Comparison of ENCODE assay signal across 15 cellular contexts in the genomic region with DNA sequence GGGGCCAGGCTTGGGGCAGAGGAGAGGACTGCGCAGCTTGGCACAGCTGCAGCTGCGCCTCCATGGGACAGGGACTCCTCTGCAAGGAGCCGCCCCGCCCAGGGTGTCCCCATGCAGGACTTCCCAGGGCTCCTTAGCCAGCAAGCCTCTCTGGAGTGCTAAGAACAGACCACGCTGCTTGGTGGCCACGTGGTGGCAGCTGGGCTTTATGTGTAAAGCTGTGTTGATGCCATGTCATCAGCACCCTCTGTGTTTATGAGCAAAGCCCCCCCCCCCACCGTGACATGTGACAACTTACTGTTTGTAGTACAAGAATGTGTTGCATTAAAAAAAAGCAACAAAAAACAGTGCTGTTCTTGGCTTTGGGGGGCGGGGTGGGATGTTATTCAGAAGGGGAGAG. TPM values are rescaled to one million over a fixed set of nuclear protein-coding genes. Genes with fewer than 3 reads are reported as not detected.
DNase-seq lines count a peak whose midpoint lies in the region; ATAC-seq, FAIRE-seq and TF ChIP-seq lines count a peak whose summit lies in the region.
"Had no signal": no experiment of that assay in that cellular context is flagged by ENCODE, and none has a peak within 500 bp of the region (broad histone marks: within the 10 kb centered on the region; RNA-seq: fewer than 3 reads in every experiment).

No MANE protein-coding gene starts in this region.

- no peaks in the 10 kb centered on the region for H3K36me3 ChIP-seq in HepG2 (replicated peaks in 1 of 2; ENCODE audit: control insufficient read depth in 1 of 2, insufficient read depth in 2 of 2, low read length in 2 of 2)
- no peaks in the 10 kb centered on the region for H3K36me3 ChIP-seq in right lobe of liver
- H3K36me3 ChIP-seq in OCI-LY7 (ENCODE audit: insufficient read depth, low read length) = no peaks in the 10 kb centered on the region

- no peak for TF ChIP-seq EP300 in HepG2 (IDR thresholded peaks at IDR 0.05; ENCODE audit: low read depth in 2 of 2, low read length in 2 of 2)
- no peak for TF ChIP-seq EP300 in HepG2 (CRISPR knock-in tag; IDR thresholded peaks at IDR 0.05; ENCODE audit: borderline replicate concordance)

- TF ChIP-seq POLR2A in HepG2 (IDR thresholded peaks at IDR 0.05; ENCODE audit: insufficient read depth in 1 of 2, low read depth in 2 of 2, low read length in 2 of 2) (no peak), right lobe of liver (IDR thresholded peaks at IDR 0.05) (no peak)

- no peaks in the 10 kb centered on the region for H3K79me2 ChIP-seq in HepG2 (ENCODE audit: insufficient read depth, low read length)
- H3K79me2 ChIP-seq in OCI-LY7 (ENCODE audit: insufficient read depth, low read depth, low read length) = no peaks in the 10 kb centered on the region

- H2AFZ ChIP-seq in HepG2 (ENCODE audit: low read length) (no peak overlapping the region), OCI-LY7 (ENCODE audit: low read length) (no peak overlapping the region)
- H2AFZ ChIP-seq: GM23338 had no signal

- TF ChIP-seq RAD21 in HepG2 (CRISPR knock-in tag; IDR thresholded peaks at IDR 0.05) = no peak

- no peak for DNase-seq in HepG2 (ENCODE audit: low spot score)
- no peak for DNase-seq in right lobe of liver
- peak; percentile 34 for DNase-seq in OCI-LY7 (ENCODE audit: low spot score)
- no peak for DNase-seq in activated naive CD4-positive, alpha-beta T cell (lab: John Stamatoyannopoulos, UW)
- DNase-seq in GM13976 (ENCODE audit: low spot score) = no peak
- DNase-seq in activated T-cell treated with anti-CD3 and anti-CD28 coated beads, Interleukin-2, amount 50 U/mL, for 48 hours = no peak
- no peak for DNase-seq in SHP77 (lab: John Stamatoyannopoulos, UW)
- DNase-seq: CD4-positive, alpha-beta T cell; MM.1S; NCI-H1417 treated with DMSO at 0.1 percent for 48 hours; NCI-H2029 treated with DMSO at 0.1 percent for 48 hours; NCI-H526 had no signal

- POLR2A ChIA-PET in HepG2 (lab: Yijun Ruan, JAX) = no interaction called here
- POLR2A ChIA-PET in OCI-LY7 (lab: Charles Lee) = no interaction called here

- in situ Hi-C loops in HepG2 (cut with HindIII; ENCODE audit: extremely low pct_ligation_motif_present, low pct_unique_long_range_greater_than_20kb) = loop anchor here (5.0 kb wide), 1 partner anchor 110 kb away; no protein-coding TSS in a partner anchor
- in situ Hi-C loops in GM13976 (cut with MboI; ENCODE audit: low sequenced_read_pairs, unreplicated experiment) = loop anchor here (5.0 kb wide), 1 partner anchor 60 kb away; no protein-coding TSS in a partner anchor

- H4K20me1 ChIP-seq in HepG2 (ENCODE audit: insufficient read depth, low read length) = no peaks in the 10 kb centered on the region
- no peaks in the 10 kb centered on the region for H4K20me1 ChIP-seq in OCI-LY7 (ENCODE audit: insufficient read depth, low read length)

- H3K4me3 ChIP-seq in HepG2 (replicated peaks in 1 of 3; ENCODE audit: insufficient read depth in 1 of 3, low read depth in 2 of 3, low read length in 3 of 3) (no peak overlapping the region), right lobe of liver (no peak overlapping the region), OCI-LY7 (ENCODE audit: low read depth, low read length, poor library complexity, severe bottlenecking) (no peak overlapping the region)
- H3K4me3 ChIP-seq: GM23338 had no signal

- intact Hi-C loops in HepG2 (cut with micrococcal nuclease; ENCODE audit: unreplicated experiment) = no loop called here
- intact Hi-C loops in right lobe of liver (cut with DNase I) = loop anchor here (5.0 to 10.0 kb wide), 2 partner anchors 110 to 117 kb away; a partner anchor contains a TSS
- intact Hi-C loops in OCI-LY7 (cut with micrococcal nuclease; ENCODE audit: unreplicated experiment) = no loop called here

- H3K4me2 ChIP-seq in HepG2 (ENCODE audit: low read depth, low read length) (no peak overlapping the region), OCI-LY7 (ENCODE audit: low read length) (no peak overlapping the region)
- H3K4me2 ChIP-seq: GM23338 had no signal

- CTCF ChIA-PET in HepG2 (lab: Yijun Ruan, JAX; ENCODE audit: low intra/inter-chr PET ratio, low total read pairs) (no interaction called here), OCI-LY7 (lab: Charles Lee; ENCODE audit: unreplicated experiment) (no interaction called here)

- WGBS in HepG2 (ENCODE audit: low lambda C conversion rate) = no CpG with 5 or more reads among the region's 8 CpGs
- 43% methylated on average over 3 of the region's 8 CpGs for WGBS in right lobe of liver (ENCODE audit: insufficient coverage, low coverage, low lambda C conversion rate, missing lambda C conversion rate)

- peaks cover 0 to 39% of the 10 kb centered on the region in 2 experiments; a peak in 3 of 5 replicates for H3K27me3 ChIP-seq in HepG2 (ENCODE audit: control insufficient read depth in 1 of 2, insufficient read depth in 2 of 2, low read length in 2 of 2)
- H3K27me3 ChIP-seq in right lobe of liver = peaks cover 0 to 5% of the 10 kb centered on the region in 2 donors

- ATAC-seq in HepG2 = no peak
- ATAC-seq in right lobe of liver = no peak
- ATAC-seq: GM23338 had no signal

- H3K9me2 ChIP-seq in OCI-LY7 (ENCODE audit: insufficient read depth, low read length) = no peaks in the 10 kb centered on the region

- FAIRE-seq in HepG2 (lab: Jason Lieb, UNC) = no peak
- FAIRE-seq: RCC 7860 had no signal

- H3K9ac ChIP-seq in HepG2 (ENCODE audit: insufficient read depth, low read depth, low read length) = no peak overlapping the region

- BruUV-seq in HepG2 (replicated peaks; lab: Mats Ljungman, UMichigan) (no TSS peak), OCI-LY7 (replicated peaks; lab: Mats Ljungman, UMichigan) (no TSS peak)

- H3K27ac ChIP-seq in HepG2 (ENCODE audit: extremely low read length, insufficient read depth, low read length) (no peak overlapping the region), right lobe of liver (no peak overlapping the region), OCI-LY7 (ENCODE audit: low read depth, low read length, poor library complexity, severe bottlenecking) (no peak overlapping the region), cingulate gyrus (ENCODE audit: low read depth, low read length) (peak overlapping the region; percentile 69)

- H3K9me3 ChIP-seq in HepG2 (ENCODE audit: low read length) = no peaks in the 10 kb centered on the region
- H3K9me3 ChIP-seq in right lobe of liver = no peaks in the 10 kb centered on the region
- H3K9me3 ChIP-seq in OCI-LY7 (ENCODE audit: low read length) = no peaks in the 10 kb centered on the region

- TF ChIP-seq CTCF in HepG2 (CRISPR knock-in tag; IDR thresholded peaks at IDR 0.05) (no peak; the same call in 1 of the 2 replicates), right lobe of liver (IDR thresholded peaks at IDR 0.05) (no peak), OCI-LY7 (conservative IDR thresholded peaks at IDR 0.05; ENCODE audit: low read length) (no peak), GM13976 (IDR thresholded peaks at IDR 0.05; ENCODE audit: borderline replicate concordance, control extremely low read depth, extremely low read depth, insufficient read depth, missing control alignments) (no peak)

- H3K4me1 ChIP-seq in HepG2 (ENCODE audit: insufficient read depth, low read length) (peaks cover 5% of the 10 kb centered on the region; the same call in 1 of the 2 replicates), right lobe of liver (no peaks in the 10 kb centered on the region), OCI-LY7 (ENCODE audit: insufficient read depth, low read length, poor library complexity, severe bottlenecking) (no peaks in the 10 kb centered on the region)

RNA-seq across cellular contexts. Expression of a gene that starts 40.2 kb away (rescaled TPM):
- total RNA-seq in HepG2 (2016; rRNA removed; fragmentation: Illumina TruSeq; extraction: Trizol) = not detected in 2 replicates
- not detected in 2 replicates for total RNA-seq in HepG2 (2016; cell fraction: cytosol; rRNA removed; fragmentation: Illumina TruSeq; extraction: Trizol; ENCODE audit: low read depth)
- not detected in 2 replicates for total RNA-seq in HepG2 (2016; cell fraction: insoluble cytoplasmic fraction; rRNA removed; fragmentation: Illumina TruSeq; extraction: Trizol)
- total RNA-seq in HepG2 (2016; cell fraction: membrane; rRNA removed; fragmentation: Illumina TruSeq; extraction: Trizol) = not detected in 2 replicates
- not detected in 2 replicates for total RNA-seq in HepG2 (2016; cell fraction: nucleus; rRNA removed; fragmentation: Illumina TruSeq; extraction: Trizol)
- polyA plus RNA-seq in HepG2 (2011; rRNA removed) = not detected in 2 replicates
- not detected in 2 replicates for polyA plus RNA-seq in HepG2 (2011; cell fraction: cytosol; rRNA removed)
- not detected in 2 replicates for polyA plus RNA-seq in HepG2 (2011; cell fraction: nucleus; rRNA removed)
- polyA plus RNA-seq in HepG2 (2012) = not detected in 2 replicates
- not detected in 2 replicates for polyA plus RNA-seq in HepG2 (2016; cell fraction: cytosol; fragmentation: Illumina TruSeq; extraction: Trizol; ENCODE audit: low read depth)
- not detected in 2 replicates for polyA plus RNA-seq in HepG2 (2016; cell fraction: insoluble cytoplasmic fraction; fragmentation: Illumina TruSeq; extraction: Trizol; ENCODE audit: low read depth)
- not detected in 2 replicates for polyA plus RNA-seq in HepG2 (2016; cell fraction: membrane; fragmentation: Illumina TruSeq; extraction: Trizol; ENCODE audit: low read depth)
- not detected in 2 replicates for polyA plus RNA-seq in HepG2 (2016; cell fraction: nucleus; fragmentation: Illumina TruSeq; extraction: Trizol; ENCODE audit: insufficient read depth, low read depth)
- not detected in 2 replicates for polyA minus RNA-seq in HepG2 (2011; rRNA and poly(A)+ RNA removed; ENCODE audit: low replicate concordance)
- not detected in 2 replicates for polyA minus RNA-seq in HepG2 (2011; cell fraction: cytosol; rRNA and poly(A)+ RNA removed)
- polyA minus RNA-seq in HepG2 (2011; cell fraction: nucleus; rRNA and poly(A)+ RNA removed) = not detected in 2 replicates
- total RNA-seq in right lobe of liver = under 1 TPM in 1 of 6 experiments, not detected in 5; 0.07 TPM
- not detected in 2 replicates for total RNA-seq in OCI-LY7 (2014; rRNA removed; shearing (Covaris generic))
- total RNA-seq in OCI-LY7 (2022) = not detected in 2 replicates
- total RNA-seq: CD4-positive, alpha-beta T cell had no signal
- polyA plus RNA-seq: GM23338 had no signal

RNA-seq across cellular contexts. Expression of a gene that starts 41.3 kb away (rescaled TPM):
- total RNA-seq in HepG2 (2016; rRNA removed; fragmentation: Illumina TruSeq; extraction: Trizol) (23.7 and 25.5 TPM in 2 replicates), right lobe of liver (10 to 100 TPM in 2 of 6 experiments, 1 to 10 TPM in 4; 5.6 to 14.0 (median 7.5) TPM), OCI-LY7 (2022) (12.0 and 13.9 TPM in 2 replicates)
- 68.7 and 75.5 TPM in 2 replicates for total RNA-seq in HepG2 (2016; cell fraction: cytosol; rRNA removed; fragmentation: Illumina TruSeq; extraction: Trizol; ENCODE audit: low read depth)
- total RNA-seq in HepG2 (2016; cell fraction: insoluble cytoplasmic fraction; rRNA removed; fragmentation: Illumina TruSeq; extraction: Trizol) = 21.1 and 24.5 TPM in 2 replicates
- 70.2 and 79.6 TPM in 2 replicates for total RNA-seq in HepG2 (2016; cell fraction: membrane; rRNA removed; fragmentation: Illumina TruSeq; extraction: Trizol)
- total RNA-seq in HepG2 (2016; cell fraction: nucleus; rRNA removed; fragmentation: Illumina TruSeq; extraction: Trizol) = 9.8 and 13.2 TPM in 2 replicates
- polyA plus RNA-seq in HepG2 (2011; rRNA removed) = 15.0 and 22.0 TPM in 2 replicates
- 21.9 and 25.7 TPM in 2 replicates for polyA plus RNA-seq in HepG2 (2011; cell fraction: cytosol; rRNA removed)
- polyA plus RNA-seq in HepG2 (2011; cell fraction: nucleus; rRNA removed) = 11.2 and 14.5 TPM in 2 replicates
- polyA plus RNA-seq in HepG2 (2012) = 8.9 and 11.1 TPM in 2 replicates
- 68.9 and 82.0 TPM in 2 replicates for polyA plus RNA-seq in HepG2 (2016; cell fraction: cytosol; fragmentation: Illumina TruSeq; extraction: Trizol; ENCODE audit: low read depth)
- 20.1 and 20.6 TPM in 2 replicates for polyA plus RNA-seq in HepG2 (2016; cell fraction: insoluble cytoplasmic fraction; fragmentation: Illumina TruSeq; extraction: Trizol; ENCODE audit: low read depth)
- 55.1 and 67.3 TPM in 2 replicates for polyA plus RNA-seq in HepG2 (2016; cell fraction: membrane; fragmentation: Illumina TruSeq; extraction: Trizol; ENCODE audit: low read depth)
- 15.0 and 20.6 TPM in 2 replicates for polyA plus RNA-seq in HepG2 (2016; cell fraction: nucleus; fragmentation: Illumina TruSeq; extraction: Trizol; ENCODE audit: insufficient read depth, low read depth)
- polyA minus RNA-seq in HepG2 (2011; rRNA and poly(A)+ RNA removed; ENCODE audit: low replicate concordance) = 19.4 and 43.5 TPM in 2 replicates
- polyA minus RNA-seq in HepG2 (2011; cell fraction: cytosol; rRNA and poly(A)+ RNA removed) = 6.7 and 9.8 TPM in 2 replicates
- 5.4 and 6.1 TPM in 2 replicates for polyA minus RNA-seq in HepG2 (2011; cell fraction: nucleus; rRNA and poly(A)+ RNA removed)
- 20.6 and 29.7 TPM in 2 replicates for total RNA-seq in OCI-LY7 (2014; rRNA removed; shearing (Covaris generic))

Comparison
In these comparisons a context has a peak if more than half of its experiments do, and no peak if none do; other contexts are left out.
1. intact Hi-C loops: an anchor here in right lobe of liver (5.0 to 10.0 kb wide); none called in HepG2 and OCI-LY7.